1 cellular context compared by ENCODE assay signal in genomic region chr12:122159879-122160278, GRCh38.
TF ChIP-seq lines count a peak whose summit lies in the region.

No MANE protein-coding gene starts in this region.

TF ChIP-seq in liver, 16 proteins besides CTCF, POLR2A, EP300 and RAD21 (continued from another document):
- TF ChIP-seq, protein P1, sequence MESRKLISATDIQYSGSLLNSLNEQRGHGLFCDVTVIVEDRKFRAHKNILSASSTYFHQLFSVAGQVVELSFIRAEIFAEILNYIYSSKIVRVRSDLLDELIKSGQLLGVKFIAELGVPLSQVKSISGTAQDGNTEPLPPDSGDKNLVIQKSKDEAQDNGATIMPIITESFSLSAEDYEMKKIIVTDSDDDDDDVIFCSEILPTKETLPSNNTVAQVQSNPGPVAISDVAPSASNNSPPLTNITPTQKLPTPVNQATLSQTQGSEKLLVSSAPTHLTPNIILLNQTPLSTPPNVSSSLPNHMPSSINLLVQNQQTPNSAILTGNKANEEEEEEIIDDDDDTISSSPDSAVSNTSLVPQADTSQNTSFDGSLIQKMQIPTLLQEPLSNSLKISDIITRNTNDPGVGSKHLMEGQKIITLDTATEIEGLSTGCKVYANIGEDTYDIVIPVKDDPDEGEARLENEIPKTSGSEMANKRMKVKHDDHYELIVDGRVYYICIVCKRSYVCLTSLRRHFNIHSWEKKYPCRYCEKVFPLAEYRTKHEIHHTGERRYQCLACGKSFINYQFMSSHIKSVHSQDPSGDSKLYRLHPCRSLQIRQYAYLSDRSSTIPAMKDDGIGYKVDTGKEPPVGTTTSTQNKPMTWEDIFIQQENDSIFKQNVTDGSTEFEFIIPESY (IDR thresholded peaks at IDR 0.05), result no peak
- TF ChIP-seq SP1 (IDR thresholded peaks at IDR 0.05), result no peak
- TF ChIP-seq, protein P2, sequence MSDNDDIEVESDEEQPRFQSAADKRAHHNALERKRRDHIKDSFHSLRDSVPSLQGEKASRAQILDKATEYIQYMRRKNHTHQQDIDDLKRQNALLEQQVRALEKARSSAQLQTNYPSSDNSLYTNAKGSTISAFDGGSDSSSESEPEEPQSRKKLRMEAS (IDR thresholded peaks at IDR 0.05), result no peak
- no peak for TF ChIP-seq REST (IDR thresholded peaks at IDR 0.05)
- TF ChIP-seq NR2F2 (IDR thresholded peaks at IDR 0.05), result no peak
- TF ChIP-seq EGR1 (IDR thresholded peaks at IDR 0.05; ENCODE audit: low read depth in 2 of 2), result no peak
- TF ChIP-seq HNF4A (conservative IDR thresholded peaks at IDR 0.05), result no peak
- no peak for TF ChIP-seq TAF1 (conservative IDR thresholded peaks at IDR 0.05)
